Comparison of ENCODE assay signal across 31 cellular contexts in the genomic region with DNA sequence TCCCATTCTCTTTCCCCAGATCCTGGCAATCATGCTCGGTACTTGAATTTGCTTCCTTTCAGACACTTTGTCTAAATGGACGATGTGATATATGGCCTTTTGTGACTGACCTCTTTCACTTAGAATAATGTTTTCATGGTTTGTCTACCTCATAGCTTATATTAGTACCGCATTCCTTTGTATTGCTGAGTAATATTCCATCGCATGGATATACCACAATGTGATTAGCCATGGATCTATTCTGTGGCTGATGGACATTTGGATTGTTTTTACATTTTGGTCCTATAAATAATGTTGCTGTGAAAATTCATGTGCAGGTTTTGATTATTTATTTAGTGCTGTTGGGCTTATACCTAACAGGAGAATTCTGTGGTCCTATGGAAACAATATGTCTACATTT.
DNase-seq lines count a peak whose midpoint lies in the region; ATAC-seq and TF ChIP-seq lines count a peak whose summit lies in the region.
"Had no signal": no experiment of that assay in that cellular context is flagged by ENCODE, and none has a peak within 500 bp of the region (broad histone marks: within the 10 kb centered on the region; RNA-seq: fewer than 3 reads in every experiment).

No MANE protein-coding gene starts in this region.

- H3K27ac ChIP-seq in SK-N-SH (ENCODE audit: low read depth in 2 of 2, low read length in 1 of 2) (no peak overlapping the region), GM23338 (ENCODE audit: low read depth) (no peak overlapping the region)
- H3K27ac ChIP-seq: 22Rv1; A549; BLaER1; BLaER1 treated with 17β-estradiol and CSF1 and Interleukin-3, amounts not matched to agents 10 nM and 100 nM; C4-2B had no signal

- no peak overlapping the region for H3K4me2 ChIP-seq in SK-N-SH
- no peak overlapping the region for H3K4me2 ChIP-seq in GM23338
- H3K4me2 ChIP-seq: A549; BLaER1; BLaER1 treated with 17β-estradiol and CSF1 and Interleukin-3, amounts not matched to agents 10 nM and 100 nM had no signal

- H3K27me3 ChIP-seq in SK-N-SH (ENCODE audit: insufficient read depth) (no peaks in the 10 kb centered on the region), GM23338 (ENCODE audit: insufficient read depth) (no peaks in the 10 kb centered on the region)
- H3K27me3 ChIP-seq: BE2C; BLaER1; BLaER1 treated with 17β-estradiol and CSF1 and Interleukin-3, amounts not matched to agents 10 nM and 100 nM had no signal

- no peak overlapping the region for H3K27ac Mint-ChIP-seq in GM23338
- H3K27ac Mint-ChIP-seq: B cell; CD14-positive monocyte; CD4-positive, alpha-beta memory T cell; CD4-positive, alpha-beta T cell; CD4-positive, CD25-positive, alpha-beta regulatory T cell; CD8-positive, alpha-beta memory T cell; CD8-positive, alpha-beta T cell had no signal

- no peaks in the 10 kb centered on the region for H3K79me2 ChIP-seq in SK-N-SH (ENCODE audit: insufficient read depth)
- no peaks in the 10 kb centered on the region for H3K79me2 ChIP-seq in GM23338 (replicated peaks; ENCODE audit: insufficient read depth)

- H3K4me3 ChIP-seq in SK-N-SH (ENCODE audit: low read depth in 2 of 2, low read length in 1 of 2) (no peak overlapping the region), GM23338 (0 out of 2 replicates have a peak overlapping the region, but pooled peaks have one; percentile 10)
- H3K4me3 ChIP-seq: A549; BLaER1; BLaER1 treated with 17β-estradiol and CSF1 and Interleukin-3, amounts not matched to agents 10 nM and 100 nM had no signal

- ATAC-seq in SK-N-SH treated with all-trans-retinoic acid at 6 μM for 48 hours: no peak
- ATAC-seq in GM23338: no peak
- ATAC-seq: A549; CD8-positive, alpha-beta T cell had no signal

- H4K20me1 ChIP-seq in SK-N-SH (ENCODE audit: insufficient read depth): no peaks in the 10 kb centered on the region
- H4K20me1 ChIP-seq in GM23338 (replicated peaks; ENCODE audit: insufficient read depth): no peaks in the 10 kb centered on the region
- H4K20me1 ChIP-seq: BLaER1; BLaER1 treated with 17β-estradiol and CSF1 and Interleukin-3, amounts not matched to agents 10 nM and 100 nM had no signal

- H3K4me1 ChIP-seq in SK-N-SH (ENCODE audit: control insufficient read depth in 1 of 2, insufficient read depth in 2 of 2, low read depth in 1 of 2, low read length in 1 of 2) (peaks cover 0 to 6% of the 10 kb centered on the region in 2 experiments; a peak in 2 of 4 replicates), GM23338 (ENCODE audit: insufficient read depth) (no peaks in the 10 kb centered on the region)
- H3K4me1 ChIP-seq: A549; BLaER1; BLaER1 treated with 17β-estradiol and CSF1 and Interleukin-3, amounts not matched to agents 10 nM and 100 nM; Caco-2 had no signal

- no peak overlapping the region for H3K9ac ChIP-seq in SK-N-SH
- H3K9ac ChIP-seq: BLaER1; BLaER1 treated with 17β-estradiol and CSF1 and Interleukin-3, amounts not matched to agents 10 nM and 100 nM had no signal

- H3K4me1 Mint-ChIP-seq in GM23338: no peaks in the 10 kb centered on the region
- H3K4me1 Mint-ChIP-seq: B cell; CD14-positive monocyte; CD4-positive, alpha-beta memory T cell; CD4-positive, CD25-positive, alpha-beta regulatory T cell; CD8-positive, alpha-beta memory T cell had no signal

- no peak for TF ChIP-seq EP300 in SK-N-SH (IDR thresholded peaks at IDR 0.05; ENCODE audit: borderline replicate concordance in 1 of 2, low read depth in 1 of 2, low read length in 1 of 2)

- H3K4me3 Mint-ChIP-seq in GM23338: no peak overlapping the region
- H3K4me3 Mint-ChIP-seq: B cell; CD14-positive monocyte; CD4-positive, alpha-beta memory T cell; CD4-positive, alpha-beta T cell; CD4-positive, CD25-positive, alpha-beta regulatory T cell; CD8-positive, alpha-beta memory T cell; CD8-positive, alpha-beta T cell had no signal

- 65% methylated on average over 4 of the region's 4 CpGs for WGBS in SK-N-SH (ENCODE audit: low lambda C conversion rate)

- H3F3A ChIP-seq in SK-N-SH (replicated peaks; ENCODE audit: insufficient read depth) (no peaks in the 10 kb centered on the region), GM23338 (replicated peaks; ENCODE audit: low read depth) (no peaks in the 10 kb centered on the region)

- no peak for DNase-seq in SK-N-SH
- DNase-seq in GM23338 (ENCODE audit: low spot score): no peak
- no peak for DNase-seq in NCI-H1105 (lab: John Stamatoyannopoulos, UW)
- DNase-seq: 8988T; ACHN; AML-193; BE2C; C1 segment of cervical spinal cord; Caco-2; Calu3; CD4-positive, alpha-beta memory T cell; CD4-positive, alpha-beta T cell; CD4-positive, CD25-positive, alpha-beta regulatory T cell; CD8-positive, alpha-beta memory T cell; CD8-positive, alpha-beta T cell; COR-L47; DMS 273 treated with DMSO at 0.1 percent for 48 hours; DMS153; DMS53; DMS79; DMS79 treated with DMSO at 0.1 percent for 48 hours; DND-41; EL had no signal

- H3K27me3 Mint-ChIP-seq in GM23338 (ENCODE audit: insufficient read depth, low read depth, poor library complexity): no peaks in the 10 kb centered on the region
- H3K27me3 Mint-ChIP-seq: B cell; CD4-positive, alpha-beta memory T cell; CD4-positive, alpha-beta T cell; CD4-positive, CD25-positive, alpha-beta regulatory T cell; CD8-positive, alpha-beta memory T cell had no signal

- H2AFZ ChIP-seq in SK-N-SH (ENCODE audit: low read depth): no peak overlapping the region
- H2AFZ ChIP-seq in GM23338: no peak overlapping the region

- peaks cover 21% of the 10 kb centered on the region for H3K9me3 Mint-ChIP-seq in GM23338

- TF ChIP-seq CTCF in SK-N-SH (IDR thresholded peaks at IDR 0.05): no peak
- no peak for TF ChIP-seq CTCF in GM23338 (conservative IDR thresholded peaks at IDR 0.05; ENCODE audit: low read depth in 2 of 2)

- POLR2A ChIA-PET in SK-N-SH (lab: Yijun Ruan, JAX): no interaction called here

- H3K36me3 Mint-ChIP-seq in GM23338 (ENCODE audit: low read depth): peaks cover 10% of the 10 kb centered on the region; the same call in 2 of the 3 replicates
- H3K36me3 Mint-ChIP-seq: CD14-positive monocyte; CD4-positive, alpha-beta memory T cell; CD4-positive, CD25-positive, alpha-beta regulatory T cell; CD8-positive, alpha-beta memory T cell; CD8-positive, alpha-beta T cell had no signal

- CTCF ChIA-PET in SK-N-SH (lab: Yijun Ruan, JAX): no interaction called here

- TF ChIP-seq RAD21 in SK-N-SH (IDR thresholded peaks at IDR 0.05; ENCODE audit: low read length): no peak

- no peaks in the 10 kb centered on the region for H3K9me2 ChIP-seq in SK-N-SH
- no peaks in the 10 kb centered on the region for H3K9me2 ChIP-seq in GM23338 (ENCODE audit: insufficient read depth)

- H3K9me3 ChIP-seq in SK-N-SH: no peaks in the 10 kb centered on the region
- H3K9me3 ChIP-seq: BE2C, BLaER1 had no signal

- H3K36me3 ChIP-seq in SK-N-SH (replicated peaks in 1 of 2; ENCODE audit: control insufficient read depth in 1 of 2, insufficient read depth in 2 of 2, low read length in 1 of 2): no peaks in the 10 kb centered on the region
- peaks cover 10% of the 10 kb centered on the region for H3K36me3 ChIP-seq in GM23338 (ENCODE audit: insufficient read depth)
- H3K36me3 ChIP-seq: BE2C; BLaER1; BLaER1 treated with 17β-estradiol and CSF1 and Interleukin-3, amounts not matched to agents 10 nM and 100 nM had no signal

TF ChIP-seq in SK-N-SH treated with all-trans-retinoic acid at 6 μM for 48 hours, 23 proteins besides CTCF, POLR2A, EP300 and RAD21 (continues in another document):
- TF ChIP-seq RARB (CRISPR knock-in tag; IDR thresholded peaks at IDR 0.05): no peak

TF ChIP-seq in SK-N-SH, 30 proteins besides CTCF, POLR2A, EP300 and RAD21 (continues in another document):
- TF ChIP-seq CHD2 (IDR thresholded peaks at IDR 0.05; ENCODE audit: low read length, partially characterized antibody) (no peak), TAF1 (IDR thresholded peaks at IDR 0.05; ENCODE audit: borderline replicate concordance, low read depth, low read length) (no peak), SMC3 (IDR thresholded peaks at IDR 0.05; ENCODE audit: low read depth, low read length) (no peak), TCF12 (IDR thresholded peaks at IDR 0.05) (no peak), JUND (IDR thresholded peaks at IDR 0.05) (no peak), YY1 (IDR thresholded peaks at IDR 0.05; ENCODE audit: low read depth) (no peak), NRF1 (IDR thresholded peaks at IDR 0.05; ENCODE audit: low read depth, low read length) (no peak), MXI1 (IDR thresholded peaks at IDR 0.05; ENCODE audit: low read depth, low read length) (no peak), POLR2AphosphoS5 (IDR thresholded peaks at IDR 0.05; ENCODE audit: low read depth, low read length) (no peak)
- TF ChIP-seq, protein P1, sequence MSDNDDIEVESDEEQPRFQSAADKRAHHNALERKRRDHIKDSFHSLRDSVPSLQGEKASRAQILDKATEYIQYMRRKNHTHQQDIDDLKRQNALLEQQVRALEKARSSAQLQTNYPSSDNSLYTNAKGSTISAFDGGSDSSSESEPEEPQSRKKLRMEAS (IDR thresholded peaks at IDR 0.05; ENCODE audit: low read depth): no peak

TF ChIP-seq in GM23338, 12 proteins besides CTCF, POLR2A, EP300 and RAD21 (continues in another document):
- TF ChIP-seq EZH2phosphoT487 (IDR thresholded peaks at IDR 0.05; ENCODE audit: unreplicated experiment): no peak
- no peak for TF ChIP-seq STAT1 (IDR thresholded peaks at IDR 0.05; ENCODE audit: unreplicated experiment)
- TF ChIP-seq ETS1 (IDR thresholded peaks at IDR 0.05): no peak
- no peak for TF ChIP-seq EZH2 (IDR thresholded peaks at IDR 0.05; ENCODE audit: low read depth, unreplicated experiment)
- no peak for TF ChIP-seq JUNB (IDR thresholded peaks at IDR 0.05; ENCODE audit: unreplicated experiment)
- TF ChIP-seq POLR2AphosphoS5 (IDR thresholded peaks at IDR 0.05; ENCODE audit: low read depth): no peak
